28 cellular contexts compared by ENCODE assay signal in genomic region chr6:11307226-11307625, GRCh38.
DNase-seq lines count a peak whose midpoint lies in the region; ATAC-seq and TF ChIP-seq lines count a peak whose summit lies in the region.
"Had no signal": no experiment of that assay in that cellular context is flagged by ENCODE, and none has a peak within 500 bp of the region (broad histone marks: within the 10 kb centered on the region; RNA-seq: fewer than 3 reads in every experiment).

No MANE protein-coding gene starts in this region.

- WGBS in mammary epithelial cell (ENCODE audit: low coverage, missing lambda C conversion rate), result 13% methylated on average over 3 of the region's 3 CpGs
- 64 to 90% methylated on average over 3 of the region's 3 CpGs for WGBS in gastroesophageal sphincter (ENCODE audit: low coverage in 1 of 2), 2 donors

- no peaks in the 10 kb centered on the region for H3K79me2 ChIP-seq in mammary epithelial cell (ENCODE audit: insufficient read depth, low read length)

- H3K27ac Mint-ChIP-seq in MCF 10A (ENCODE audit: low read depth, unreplicated experiment) (no peak overlapping the region), memory B cell (peak overlapping the region; percentile 37)
- peak overlapping the region; percentile 45 for H3K27ac Mint-ChIP-seq in activated T-helper 1 cell treated with anti-CD3 and anti-CD28 coated beads, Interleukin-12 subunit alpha, Interleukin-12 subunit beta, Interleukin-2, Interleukin-4 antibody, amounts not matched to agents 30 ng/mL and 10 ng/mL and 1 ng/mL, durations not matched to agents 14 hours and 24 hours and 36 hours
- H3K27ac Mint-ChIP-seq: mesothelial cell of epicardium, progenitor cell of endocrine pancreas had no signal

- dilution Hi-C loops in mammary epithelial cell (cut with HindIII; ENCODE audit: low sequenced_read_pairs), result no loop called here

- POLR2A ChIA-PET in MCF 10A (lab: Yijun Ruan, JAX), result no interaction called here

- BruUV-seq in mammary epithelial cell (replicated peaks; lab: Mats Ljungman, UMichigan) (no TSS peak), MCF 10A (replicated peaks; lab: Mats Ljungman, UMichigan) (no TSS peak)

- H3K36me3 ChIP-seq in mammary epithelial cell (ENCODE audit: insufficient read depth, low read length) (no peaks in the 10 kb centered on the region), gastroesophageal sphincter (no peaks in the 10 kb centered on the region)
- H3K36me3 ChIP-seq: BE2C, right lobe of liver, tibial nerve had no signal

- TF ChIP-seq CTCF in mammary epithelial cell (conservative IDR thresholded peaks at IDR 0.05 in 1 of 2, IDR thresholded peaks at IDR 0.05 in 1 of 2; ENCODE audit: extremely low read depth in 1 of 2, insufficient read depth in 1 of 2, low read depth in 1 of 2, low read length in 2 of 2) (no peak), MCF 10A (IDR thresholded peaks at IDR 0.05; ENCODE audit: unreplicated experiment) (no peak), gastroesophageal sphincter (IDR thresholded peaks at IDR 0.05) (no peak)

- H3K9me3 Mint-ChIP-seq in MCF 10A (ENCODE audit: unreplicated experiment), result peaks cover 10% of the 10 kb centered on the region
- H3K9me3 Mint-ChIP-seq in activated T-helper 1 cell treated with anti-CD3 and anti-CD28 coated beads, Interleukin-12 subunit alpha, Interleukin-12 subunit beta, Interleukin-2, Interleukin-4 antibody, amounts not matched to agents 30 ng/mL and 10 ng/mL and 1 ng/mL, durations not matched to agents 14 hours and 24 hours and 36 hours, result peaks cover 13% of the 10 kb centered on the region
- no peaks in the 10 kb centered on the region for H3K9me3 Mint-ChIP-seq in memory B cell
- H3K9me3 Mint-ChIP-seq: activated naive CD4-positive, alpha-beta T cell treated with anti-CD3 and anti-CD28 coated beads, Interleukin-2, amount 50 U/mL, for 24 hours had no signal

- in situ Hi-C loops in mammary epithelial cell (cut with MboI; ENCODE audit: low sequenced_read_pairs in 2 of 2), result no loop called here

- intact Hi-C loops in mammary epithelial cell (cut with micrococcal nuclease), result no loop called here
- intact Hi-C loops in MCF 10A (cut with micrococcal nuclease), result no loop called here
- intact Hi-C loops in activated T-helper 1 cell treated with anti-CD3 and anti-CD28 coated beads, Interleukin-12 subunit alpha, Interleukin-12 subunit beta, Interleukin-2, Interleukin-4 antibody, amounts not matched to agents 30 ng/mL and 10 ng/mL and 1 ng/mL, durations not matched to agents 14 hours and 24 hours and 36 hours (cut with micrococcal nuclease), result no loop called here

- H3K27me3 ChIP-seq in mammary epithelial cell (ENCODE audit: insufficient read depth, low read length), result no peaks in the 10 kb centered on the region
- H3K27me3 ChIP-seq in gastroesophageal sphincter, result no peaks in the 10 kb centered on the region
- H3K27me3 ChIP-seq: BE2C, right lobe of liver, tibial nerve had no signal

- H2AFZ ChIP-seq in mammary epithelial cell (ENCODE audit: low read depth, low read length), result peak overlapping the region; percentile 27

- no peak for TF ChIP-seq POLR2A in gastroesophageal sphincter (IDR thresholded peaks at IDR 0.05)

- peak overlapping the region; percentile 6 for H3K4me2 ChIP-seq in mammary epithelial cell (ENCODE audit: insufficient read depth, low read depth, low read length)

- H3K4me3 Mint-ChIP-seq in MCF 10A (ENCODE audit: unreplicated experiment) (no peak overlapping the region), memory B cell (no peak overlapping the region)
- no peak overlapping the region for H3K4me3 Mint-ChIP-seq in activated T-helper 1 cell treated with anti-CD3 and anti-CD28 coated beads, Interleukin-12 subunit alpha, Interleukin-12 subunit beta, Interleukin-2, Interleukin-4 antibody, amounts not matched to agents 30 ng/mL and 10 ng/mL and 1 ng/mL, durations not matched to agents 14 hours and 24 hours and 36 hours
- H3K4me3 Mint-ChIP-seq: activated naive CD4-positive, alpha-beta T cell treated with anti-CD3 and anti-CD28 coated beads, Interleukin-2, amount 50 U/mL, for 24 hours; CD8-positive, alpha-beta memory T cell; mesothelial cell of epicardium had no signal

- H3K9me3 ChIP-seq in mammary epithelial cell (replicated peaks; ENCODE audit: insufficient read depth, low read length) (no peaks in the 10 kb centered on the region), gastroesophageal sphincter (peaks cover 0 to 10% (median 0%) of the 10 kb centered on the region in 3 donors)
- H3K9me3 ChIP-seq: BE2C, right lobe of liver, tibial nerve had no signal

- H3K27me3 Mint-ChIP-seq in MCF 10A (ENCODE audit: insufficient read depth, unreplicated experiment), result no peaks in the 10 kb centered on the region
- H3K27me3 Mint-ChIP-seq in activated T-helper 1 cell treated with anti-CD3 and anti-CD28 coated beads, Interleukin-12 subunit alpha, Interleukin-12 subunit beta, Interleukin-2, Interleukin-4 antibody, amounts not matched to agents 30 ng/mL and 10 ng/mL and 1 ng/mL, durations not matched to agents 14 hours and 24 hours and 36 hours (ENCODE audit: insufficient read depth), result no peaks in the 10 kb centered on the region
- H3K27me3 Mint-ChIP-seq in memory B cell, result no peaks in the 10 kb centered on the region
- H3K27me3 Mint-ChIP-seq: activated naive CD4-positive, alpha-beta T cell treated with anti-CD3 and anti-CD28 coated beads, Interleukin-2, amount 50 U/mL, for 24 hours; CD8-positive, alpha-beta memory T cell had no signal

- no peak overlapping the region for H3K4me3 ChIP-seq in mammary epithelial cell (replicated peaks in 1 of 3; ENCODE audit: insufficient read depth in 1 of 3, low read depth in 2 of 3, low read length in 3 of 3)
- H3K4me3 ChIP-seq in gastroesophageal sphincter, result no peak overlapping the region
- H3K4me3 ChIP-seq: right lobe of liver, tibial nerve had no signal

- H4K20me1 ChIP-seq in mammary epithelial cell (ENCODE audit: insufficient read depth, low read length), result no peaks in the 10 kb centered on the region

- H3K4me1 Mint-ChIP-seq in MCF 10A (ENCODE audit: insufficient read depth, unreplicated experiment) (no peaks in the 10 kb centered on the region), memory B cell (peaks cover 17% of the 10 kb centered on the region)
- peaks cover 51% of the 10 kb centered on the region for H3K4me1 Mint-ChIP-seq in activated T-helper 1 cell treated with anti-CD3 and anti-CD28 coated beads, Interleukin-12 subunit alpha, Interleukin-12 subunit beta, Interleukin-2, Interleukin-4 antibody, amounts not matched to agents 30 ng/mL and 10 ng/mL and 1 ng/mL, durations not matched to agents 14 hours and 24 hours and 36 hours (ENCODE audit: low read depth)
- H3K4me1 Mint-ChIP-seq: mesothelial cell of epicardium had no signal

- no peak overlapping the region for H3K9ac ChIP-seq in mammary epithelial cell (ENCODE audit: insufficient read depth, low read length)

- peak; percentile 29 for DNase-seq in mammary epithelial cell
- DNase-seq in MCF 10A (ENCODE audit: unreplicated experiment), result no peak
- no peak for DNase-seq in activated T-helper 1 cell treated with anti-CD3 and anti-CD28 coated beads, Interleukin-12 subunit alpha, Interleukin-12 subunit beta, Interleukin-2, Interleukin-4 antibody, amounts not matched to agents 30 ng/mL and 10 ng/mL and 1 ng/mL, durations not matched to agents 14 hours and 24 hours and 36 hours (ENCODE audit: low spot score)
- DNase-seq in memory B cell (ENCODE audit: low spot score in 2 of 2), result no peak
- no peak for DNase-seq in SKM-1 (lab: John Stamatoyannopoulos, UW; ENCODE audit: unreplicated experiment)
- DNase-seq: activated CD4-positive, alpha-beta T cell treated with anti-CD3 and anti-CD28 coated beads for 48 hours; BE2C; caudate nucleus; CD8-positive, alpha-beta memory T cell; cortex of kidney; DMS153; effector memory CD4-positive, alpha-beta T cell; islet precursor cell; NCI-H446; NCI-H774; nucleus accumbens; right lobe of liver; SIG-M5; stimulated activated CD8-positive, alpha-beta memory T cell treated with anti-CD3 and anti-CD28 coated beads, Interleukin-4, amount 100 ng/mL, for 48 hours; SW 1271; T-helper 9 cell had no signal

- no peak overlapping the region for H3K27ac ChIP-seq in mammary epithelial cell (ENCODE audit: insufficient read depth, low read depth, low read length)
- H3K27ac ChIP-seq in gastroesophageal sphincter, result no peak overlapping the region
- H3K27ac ChIP-seq: right lobe of liver had no signal

- no peak for TF ChIP-seq EP300 in gastroesophageal sphincter (IDR thresholded peaks at IDR 0.05)

- ATAC-seq in memory B cell (ENCODE audit: low read depth), result no peak
- no peak for ATAC-seq in GM19328 (IDR thresholded peaks at IDR 0.05; ENCODE audit: unreplicated experiment)
- no peak for ATAC-seq in gastroesophageal sphincter
- ATAC-seq in GM21786 (IDR thresholded peaks at IDR 0.05; ENCODE audit: unreplicated experiment), result no peak
- ATAC-seq: right lobe of liver had no signal

- H3K36me3 Mint-ChIP-seq in MCF 10A (ENCODE audit: insufficient read depth, unreplicated experiment), result no peaks in the 10 kb centered on the region
- peaks cover 70% of the 10 kb centered on the region for H3K36me3 Mint-ChIP-seq in activated T-helper 1 cell treated with anti-CD3 and anti-CD28 coated beads, Interleukin-12 subunit alpha, Interleukin-12 subunit beta, Interleukin-2, Interleukin-4 antibody, amounts not matched to agents 30 ng/mL and 10 ng/mL and 1 ng/mL, durations not matched to agents 14 hours and 24 hours and 36 hours (ENCODE audit: low read depth)
- H3K36me3 Mint-ChIP-seq in memory B cell, result peaks cover 56% of the 10 kb centered on the region

- CTCF ChIA-PET in mammary epithelial cell (lab: Charles Lee; ENCODE audit: low non-redundant PET) (no interaction called here), MCF 10A (lab: Yijun Ruan, JAX) (no interaction called here)

- peaks cover 3% of the 10 kb centered on the region for H3K4me1 ChIP-seq in mammary epithelial cell (ENCODE audit: insufficient read depth, low read length)
- H3K4me1 ChIP-seq in gastroesophageal sphincter, result no peaks in the 10 kb centered on the region
- H3K4me1 ChIP-seq: BE2C, right lobe of liver had no signal
